ENCODE assay signal across 8 cellular contexts in the genomic region with DNA sequence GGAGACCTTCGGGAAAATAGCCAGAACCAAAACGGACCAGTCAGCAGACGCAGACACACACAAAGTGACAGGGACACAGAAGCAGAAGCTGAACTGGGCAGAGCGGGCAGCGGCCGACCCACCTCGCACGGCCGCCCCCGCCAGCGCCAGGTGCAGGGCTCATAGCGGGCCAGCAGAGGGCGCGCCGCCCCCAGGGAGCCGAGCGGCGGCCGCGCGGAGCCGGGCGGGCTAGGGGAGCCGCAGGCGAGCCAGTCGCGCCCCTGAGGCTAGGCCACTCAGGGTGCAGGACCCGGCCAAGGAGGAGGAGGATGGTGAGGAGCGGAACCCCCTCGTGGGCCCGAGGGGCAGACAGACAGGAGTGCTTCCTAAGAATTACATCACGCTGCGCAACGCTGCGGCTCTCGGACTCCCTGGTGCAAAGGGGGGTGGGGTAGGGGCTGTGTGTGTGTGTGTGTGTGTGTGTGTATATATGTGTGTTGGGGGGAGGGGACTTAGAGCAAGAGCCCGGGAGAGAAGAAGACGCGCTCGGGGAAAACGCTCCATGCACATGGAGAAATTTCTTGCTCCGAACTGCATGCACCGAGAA. TPM values are rescaled to one million over a fixed set of nuclear protein-coding genes. Genes with fewer than 3 reads are reported as not detected.
A peak's percentile ranks its signal among the peaks of the same experiment; 100 is the strongest.
DNase-seq lines count a peak whose midpoint lies in the region; ATAC-seq and TF ChIP-seq lines count a peak whose summit lies in the region.

No MANE protein-coding gene starts in this region.

- no peaks in the 10 kb centered on the region for H3K36me3 ChIP-seq in lung (ENCODE audit: control insufficient read depth in 2 of 2, insufficient read depth in 2 of 2, low read length in 2 of 2)

- H3K36me3 Mint-ChIP-seq in activated CD4-positive, alpha-beta T cell treated with anti-CD3 and anti-CD28 coated beads, Interleukin-2, amount 10 ng/mL, durations not matched to agents 24 days and 14 days (ENCODE audit: low read depth) = no peaks in the 10 kb centered on the region

- peaks cover 61% of the 10 kb centered on the region for H3K27me3 Mint-ChIP-seq in activated CD4-positive, alpha-beta T cell treated with anti-CD3 and anti-CD28 coated beads, Interleukin-2, amount 10 ng/mL, durations not matched to agents 24 days and 14 days

- H3K9me3 ChIP-seq in lung (ENCODE audit: control insufficient read depth in 2 of 2, insufficient read depth in 1 of 2, low read length in 1 of 2) = peaks cover 0 to 2% of the 10 kb centered on the region in 2 donors

- peak; percentile 77; the same call in 2 of the 3 replicates for TF ChIP-seq CTCF in GM12872 (IDR thresholded peaks at IDR 0.05; ENCODE audit: insufficient read depth, low read depth, low read length)
- peak; percentile 84 for TF ChIP-seq CTCF in lung (IDR thresholded peaks at IDR 0.05; ENCODE audit: control extremely low read depth, extremely low read depth)

- DNase-seq in NCI-H2227 treated with DMSO at 0.1 percent for 48 hours (lab: John Stamatoyannopoulos, UW) (peak; percentile 84), ecto neural progenitor cell (ENCODE audit: low spot score) (peak; percentile 92), lung (ENCODE audit: low spot score) (peak; percentile 40), NCI-H2107 treated with DMSO at 0.1 percent for 48 hours (lab: John Stamatoyannopoulos, UW; ENCODE audit: unreplicated experiment) (no peak)
- DNase-seq in activated CD4-positive, alpha-beta T cell treated with anti-CD3 and anti-CD28 coated beads, Interleukin-2, amount 10 ng/mL, durations not matched to agents 24 days and 14 days = peak; percentile 92
- peak in 2 of 3 donors; percentile 46 to 68 for DNase-seq in stimulated activated CD4-positive, alpha-beta T cell treated with anti-CD3 and anti-CD28 coated beads, TNF-alpha, amount 100 ng/mL, for 1 hour (ENCODE audit: low read depth in 3 of 3, low spot score in 1 of 3)

- no peak overlapping the region for H3K27ac ChIP-seq in lung (ENCODE audit: low read depth in 1 of 2, low read length in 1 of 2)

- intact Hi-C loops in activated CD4-positive, alpha-beta T cell treated with anti-CD3 and anti-CD28 coated beads, Interleukin-2, amount 10 ng/mL, durations not matched to agents 24 days and 14 days (cut with micrococcal nuclease) = loop anchor here (1.0 to 10.0 kb wide), 4 partner anchors 62 to 352 kb away; no protein-coding TSS in a partner anchor

- H3K4me3 ChIP-seq in lung = peak overlapping the region; percentile 28

- H3K4me3 Mint-ChIP-seq in activated CD4-positive, alpha-beta T cell treated with anti-CD3 and anti-CD28 coated beads, Interleukin-2, amount 10 ng/mL, durations not matched to agents 24 days and 14 days = peak overlapping the region; percentile 75

- ATAC-seq in HG02763 (IDR thresholded peaks at IDR 0.05; ENCODE audit: unreplicated experiment) (peak; percentile 76), lung (ENCODE audit: insufficient read depth, low FRiP score) (peak; percentile 74)

- H3K4me1 ChIP-seq in lung (ENCODE audit: control insufficient read depth in 2 of 2, insufficient read depth in 2 of 2, low read length in 2 of 2) = peaks cover 5 to 20% of the 10 kb centered on the region in 2 donors

- H3K27ac Mint-ChIP-seq in activated CD4-positive, alpha-beta T cell treated with anti-CD3 and anti-CD28 coated beads, Interleukin-2, amount 10 ng/mL, durations not matched to agents 24 days and 14 days = peak overlapping the region; percentile 37

- H3K4me1 Mint-ChIP-seq in activated CD4-positive, alpha-beta T cell treated with anti-CD3 and anti-CD28 coated beads, Interleukin-2, amount 10 ng/mL, durations not matched to agents 24 days and 14 days = peaks cover 13% of the 10 kb centered on the region

- H3K27me3 ChIP-seq in lung (ENCODE audit: control insufficient read depth, insufficient read depth) = no peaks in the 10 kb centered on the region

- H3K9me3 Mint-ChIP-seq in activated CD4-positive, alpha-beta T cell treated with anti-CD3 and anti-CD28 coated beads, Interleukin-2, amount 10 ng/mL, durations not matched to agents 24 days and 14 days = no peaks in the 10 kb centered on the region

- WGBS in lung, 2 donors = 0 to 1% methylated on average over 40 to 43 of the region's 43 CpGs

RNA-seq across cellular contexts. Expression of a gene that starts 0.9 kb away (rescaled TPM):
- total RNA-seq in activated CD4-positive, alpha-beta T cell treated with anti-CD3 and anti-CD28 coated beads, Interleukin-2, amount 10 ng/mL, durations not matched to agents 24 days and 14 days = 0.09 and 0.21 TPM in 2 replicates
- 1 to 10 TPM; 2.2 to 2.7 TPM for total RNA-seq in lung
- polyA plus RNA-seq in lung = under 1 TPM; 0.56 to 0.85 TPM
